Comparison of ENCODE assay signal across 8 cellular contexts in genomic region chr9:88077071-88077617, GRCh38.
DNase-seq lines count a peak whose midpoint lies in the region; ATAC-seq, FAIRE-seq and TF ChIP-seq lines count a peak whose summit lies in the region.

No MANE protein-coding gene starts in this region.

- no peaks in the 10 kb centered on the region for H3K79me2 ChIP-seq in HepG2 (ENCODE audit: insufficient read depth, low read length)

- in situ Hi-C loops in astrocyte of the cerebellum (cut with HindIII; ENCODE audit: low sequenced_read_pairs) (no loop called here), HepG2 (cut with HindIII; ENCODE audit: extremely low pct_ligation_motif_present, low pct_unique_long_range_greater_than_20kb) (no loop called here)

- H3K36me3 ChIP-seq in HepG2 (replicated peaks in 1 of 2; ENCODE audit: control insufficient read depth in 1 of 2, insufficient read depth in 2 of 2, low read length in 2 of 2): no peaks in the 10 kb centered on the region
- no peaks in the 10 kb centered on the region for H3K36me3 ChIP-seq in testis (ENCODE audit: low read depth, missing control alignments)

- peaks cover 13% of the 10 kb centered on the region for H3K4me1 Mint-ChIP-seq in activated CD4-positive, alpha-beta T cell treated with anti-CD3 and anti-CD28 coated beads, Interleukin-2, amount 10 ng/mL, durations not matched to agents 24 days and 14 days

- TF ChIP-seq POLR2A in HepG2 (IDR thresholded peaks at IDR 0.05; ENCODE audit: insufficient read depth in 1 of 2, low read depth in 2 of 2, low read length in 2 of 2) (no peak), testis (IDR thresholded peaks at IDR 0.05) (no peak)

- intact Hi-C loops in activated CD4-positive, alpha-beta T cell treated with anti-CD3 and anti-CD28 coated beads, Interleukin-2, amount 10 ng/mL, durations not matched to agents 24 days and 14 days (cut with micrococcal nuclease): no loop called here
- intact Hi-C loops in HepG2 (cut with micrococcal nuclease; ENCODE audit: unreplicated experiment) (no loop called here), testis (cut with DNase I; ENCODE audit: low total_unique reads) (no loop called here)

- CTCF ChIA-PET in HepG2 (lab: Yijun Ruan, JAX; ENCODE audit: low intra/inter-chr PET ratio, low total read pairs): no interaction called here

- H3K4me1 ChIP-seq in HepG2 (ENCODE audit: insufficient read depth, low read length) (peaks cover 6% of the 10 kb centered on the region), testis (peaks cover 6% of the 10 kb centered on the region)

- H3K9me3 ChIP-seq in HepG2 (ENCODE audit: low read length): no peaks in the 10 kb centered on the region
- no peaks in the 10 kb centered on the region for H3K9me3 ChIP-seq in testis

- peak overlapping the region; percentile 81 for H3K4me3 Mint-ChIP-seq in activated CD4-positive, alpha-beta T cell treated with anti-CD3 and anti-CD28 coated beads, Interleukin-2, amount 10 ng/mL, durations not matched to agents 24 days and 14 days

- H3K36me3 Mint-ChIP-seq in activated CD4-positive, alpha-beta T cell treated with anti-CD3 and anti-CD28 coated beads, Interleukin-2, amount 10 ng/mL, durations not matched to agents 24 days and 14 days (ENCODE audit: low read depth): no peaks in the 10 kb centered on the region

- no peak overlapping the region for H3K9ac ChIP-seq in HepG2 (ENCODE audit: insufficient read depth, low read depth, low read length)

- H3K27ac Mint-ChIP-seq in activated CD4-positive, alpha-beta T cell treated with anti-CD3 and anti-CD28 coated beads, Interleukin-2, amount 10 ng/mL, durations not matched to agents 24 days and 14 days: no peak overlapping the region

- peak overlapping the region; percentile 49 for H3K4me3 ChIP-seq in astrocyte of the cerebellum (ENCODE audit: low read depth, low read length)
- peak overlapping the region; percentile 28 to 70 (median 52); a peak in 3 of 6 replicates for H3K4me3 ChIP-seq in HepG2 (replicated peaks in 1 of 3; ENCODE audit: insufficient read depth in 1 of 3, low read depth in 2 of 3, low read length in 3 of 3)
- peak overlapping the region; percentile 56 to 63 for H3K4me3 ChIP-seq in testis

- DNase-seq in activated CD4-positive, alpha-beta T cell treated with anti-CD3 and anti-CD28 coated beads, Interleukin-2, amount 10 ng/mL, durations not matched to agents 24 days and 14 days: no peak
- DNase-seq in activated CD4-positive, alpha-beta T cell treated with anti-CD3 and anti-CD28 coated beads, Interleukin-2, amount 50 U/mL, for 1 hour: no peak
- DNase-seq in astrocyte of the cerebellum (ENCODE audit: low read depth): no peak
- DNase-seq in HepG2 (ENCODE audit: low spot score): no peak
- DNase-seq in testis: no peak
- no peak for DNase-seq in D341Med (ENCODE audit: low spot score)
- DNase-seq in NCI-H146 (lab: John Stamatoyannopoulos, UW): no peak
- no peak for DNase-seq in NCI-H1694 (lab: John Stamatoyannopoulos, UW)

- no peak for TF ChIP-seq CTCF in astrocyte of the cerebellum (IDR thresholded peaks at IDR 0.05; ENCODE audit: low read depth, low read length, missing control alignments)
- no peak for TF ChIP-seq CTCF in HepG2 (CRISPR knock-in tag; IDR thresholded peaks at IDR 0.05)
- no peak for TF ChIP-seq CTCF in testis (IDR thresholded peaks at IDR 0.05)

- H3K27me3 Mint-ChIP-seq in activated CD4-positive, alpha-beta T cell treated with anti-CD3 and anti-CD28 coated beads, Interleukin-2, amount 10 ng/mL, durations not matched to agents 24 days and 14 days: peaks cover 63% of the 10 kb centered on the region

- H3K27ac ChIP-seq in HepG2 (ENCODE audit: extremely low read length, insufficient read depth, low read length) (no peak overlapping the region), testis (peak overlapping the region; percentile 55 to 84)

- TF ChIP-seq EP300 in HepG2 (IDR thresholded peaks at IDR 0.05; ENCODE audit: low read depth in 2 of 2, low read length in 2 of 2) (no peak), HepG2 (CRISPR knock-in tag; IDR thresholded peaks at IDR 0.05; ENCODE audit: borderline replicate concordance) (no peak)

- FAIRE-seq in HepG2 (lab: Jason Lieb, UNC): no peak

- H2AFZ ChIP-seq in HepG2 (ENCODE audit: low read length): no peak overlapping the region

- no peaks in the 10 kb centered on the region for H4K20me1 ChIP-seq in HepG2 (ENCODE audit: insufficient read depth, low read length)

- POLR2A ChIA-PET in HepG2 (lab: Yijun Ruan, JAX): no interaction called here

- H3K27me3 ChIP-seq in HepG2 (ENCODE audit: control insufficient read depth in 1 of 2, insufficient read depth in 2 of 2, low read length in 2 of 2): peaks cover 3 to 23% of the 10 kb centered on the region in 2 experiments; a peak in 4 of 5 replicates
- no peaks in the 10 kb centered on the region for H3K27me3 ChIP-seq in testis

- BruUV-seq in HepG2 (replicated peaks; lab: Mats Ljungman, UMichigan): no TSS peak

- WGBS in HepG2 (ENCODE audit: low lambda C conversion rate): 52% methylated on average over 11 of the region's 20 CpGs
- 16 to 27% methylated on average over 15 to 20 of the region's 20 CpGs for WGBS in testis, 2 donors

- H3K9me3 Mint-ChIP-seq in activated CD4-positive, alpha-beta T cell treated with anti-CD3 and anti-CD28 coated beads, Interleukin-2, amount 10 ng/mL, durations not matched to agents 24 days and 14 days: no peaks in the 10 kb centered on the region

- TF ChIP-seq RAD21 in HepG2 (CRISPR knock-in tag; IDR thresholded peaks at IDR 0.05): no peak

- ATAC-seq in HepG2: no peak; the same call in 1 of the 3 replicates

- peak overlapping the region; percentile 84 for H3K4me2 ChIP-seq in HepG2 (ENCODE audit: low read depth, low read length)

TF ChIP-seq in HepG2, 621 proteins besides CTCF, POLR2A, EP300 and RAD21:
- TF ChIP-seq, protein P1, sequence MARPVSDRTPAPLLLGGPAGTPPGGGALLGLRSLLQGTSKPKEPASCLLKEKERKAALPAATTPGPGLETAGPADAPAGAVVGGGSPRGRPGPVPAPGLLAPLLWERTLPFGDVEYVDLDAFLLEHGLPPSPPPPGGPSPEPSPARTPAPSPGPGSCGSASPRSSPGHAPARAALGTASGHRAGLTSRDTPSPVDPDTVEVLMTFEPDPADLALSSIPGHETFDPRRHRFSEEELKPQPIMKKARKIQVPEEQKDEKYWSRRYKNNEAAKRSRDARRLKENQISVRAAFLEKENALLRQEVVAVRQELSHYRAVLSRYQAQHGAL (CRISPR knock-in tag; IDR thresholded peaks at IDR 0.05; ENCODE audit: not compliant biosample characterization): no peak
- TF ChIP-seq HMGXB4 (CRISPR knock-in tag; IDR thresholded peaks at IDR 0.05; ENCODE audit: borderline replicate concordance in 1 of 2, low read depth in 1 of 2) (no peak), ARID5B (CRISPR knock-in tag; IDR thresholded peaks at IDR 0.05) (no peak), RFXAP (CRISPR knock-in tag; IDR thresholded peaks at IDR 0.05; ENCODE audit: borderline replicate concordance) (no peak), THRA (CRISPR knock-in tag; IDR thresholded peaks at IDR 0.05; ENCODE audit: borderline replicate concordance) (no peak)
TF ChIP-seq in HepG2: peak in this region for 0.
